Comparison of ENCODE assay signal across 8 cellular contexts in the genomic region with DNA sequence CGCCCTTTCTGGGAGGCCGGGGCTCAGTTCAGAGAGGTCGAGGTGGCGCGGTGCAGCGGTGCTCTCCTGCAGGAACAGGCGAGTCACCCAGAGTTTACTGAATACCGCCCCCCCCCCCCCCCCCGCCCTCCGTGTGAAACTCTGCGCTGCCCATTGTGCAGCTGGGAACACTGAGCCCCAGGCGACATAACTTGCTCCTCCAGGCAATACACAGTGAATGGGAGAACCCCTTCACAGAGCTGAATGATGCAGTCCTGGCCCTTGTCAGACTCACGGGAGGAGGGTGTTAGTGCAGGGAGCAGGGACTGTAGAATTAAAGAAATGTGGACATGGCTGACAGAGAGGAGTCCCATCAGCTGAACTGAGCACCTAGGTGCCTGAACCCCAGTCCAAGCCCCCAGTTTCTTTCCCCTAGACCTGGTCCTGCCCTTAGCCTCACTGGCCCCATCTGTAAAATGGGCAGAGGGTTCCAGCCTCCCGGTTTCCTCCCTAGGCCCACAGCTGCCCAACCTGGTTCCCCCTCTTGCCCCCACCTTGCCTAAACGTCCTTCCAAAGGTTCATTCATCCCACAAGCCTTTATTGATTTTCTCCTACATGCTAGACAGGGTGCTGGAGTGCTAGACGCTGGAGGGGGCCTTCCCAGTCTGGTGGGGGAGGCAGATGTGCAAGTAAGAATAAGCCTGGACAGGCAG. TPM values are rescaled to one million over a fixed set of nuclear protein-coding genes. Genes with fewer than 3 reads are reported as not detected.
DNase-seq lines count a peak whose midpoint lies in the region; ATAC-seq and TF ChIP-seq lines count a peak whose summit lies in the region.

No MANE protein-coding gene starts in this region.

- no peak overlapping the region for H3K27ac Mint-ChIP-seq in activated naive CD8-positive, alpha-beta T cell treated with anti-CD3 and anti-CD28 coated beads, Interleukin-2, amount 10 ng/mL, durations not matched to agents 7 days and 5 days

- peak; percentile 17 to 18 for ATAC-seq in activated T-cell treated with anti-CD3 and anti-CD28 coated beads, Interleukin-2, amount 50 U/mL, for 4 hours
- ATAC-seq in activated naive CD8-positive, alpha-beta T cell treated with anti-CD3 and anti-CD28 coated beads, Interleukin-2, amount 10 ng/mL, durations not matched to agents 7 days and 5 days (ENCODE audit: low read depth), result no peak
- ATAC-seq in left lobe of liver (peak; percentile 4), upper lobe of right lung (peak; percentile 2)

- no peaks in the 10 kb centered on the region for H3K9me3 Mint-ChIP-seq in activated T-cell treated with anti-CD3 and anti-CD28 coated beads, Interleukin-2, amount 50 U/mL, for 4 hours
- H3K9me3 Mint-ChIP-seq in activated naive CD8-positive, alpha-beta T cell treated with anti-CD3 and anti-CD28 coated beads, Interleukin-2, amount 10 ng/mL, durations not matched to agents 7 days and 5 days, result no peaks in the 10 kb centered on the region

- peak overlapping the region; percentile 50 for H3K4me3 ChIP-seq in upper lobe of right lung

- DNase-seq in activated T-cell treated with anti-CD3 and anti-CD28 coated beads, Interleukin-2, amount 50 U/mL, for 4 hours, result no peak
- DNase-seq in activated T-cell treated with anti-CD3 and anti-CD28 coated beads, Interleukin-2, amount 50 U/mL, for 48 hours, result no peak
- DNase-seq in activated naive CD8-positive, alpha-beta T cell treated with anti-CD3 and anti-CD28 coated beads, Interleukin-2, amount 10 ng/mL, durations not matched to agents 7 days and 5 days, result no peak
- DNase-seq in left lobe of liver (ENCODE audit: low spot score), result no peak
- DNase-seq in upper lobe of right lung, result no peak
- DNase-seq in KBM-7, result no peak
- no peak for DNase-seq in NCI-H2227 (lab: John Stamatoyannopoulos, UW; ENCODE audit: unreplicated experiment)
- no peak for DNase-seq in DMS53 treated with DMSO at 0.1 percent for 48 hours (lab: John Stamatoyannopoulos, UW; ENCODE audit: unreplicated experiment)

- in situ Hi-C loops in KBM-7 (cut with MboI; ENCODE audit: low pct_unique_long_range_greater_than_20kb, low sequenced_read_pairs), result no loop called here

- H3K27me3 ChIP-seq in upper lobe of right lung, result no peaks in the 10 kb centered on the region

- peaks cover 19% of the 10 kb centered on the region for H3K4me1 ChIP-seq in upper lobe of right lung

- no peaks in the 10 kb centered on the region for H3K4me1 Mint-ChIP-seq in activated T-cell treated with anti-CD3 and anti-CD28 coated beads, Interleukin-2, amount 50 U/mL, for 4 hours (ENCODE audit: low read depth)
- H3K4me1 Mint-ChIP-seq in activated naive CD8-positive, alpha-beta T cell treated with anti-CD3 and anti-CD28 coated beads, Interleukin-2, amount 10 ng/mL, durations not matched to agents 7 days and 5 days, result peaks cover 8% of the 10 kb centered on the region

- POLR2A ChIA-PET in activated naive CD8-positive, alpha-beta T cell treated with anti-CD3 and anti-CD28 coated beads, Interleukin-2, amount 10 ng/mL, durations not matched to agents 7 days and 5 days (lab: Charles Lee), result no interaction called here

- no peaks in the 10 kb centered on the region for H3K36me3 ChIP-seq in upper lobe of right lung

- H3K27me3 Mint-ChIP-seq in activated T-cell treated with anti-CD3 and anti-CD28 coated beads, Interleukin-2, amount 50 U/mL, for 4 hours (ENCODE audit: low read depth), result peaks cover 48% of the 10 kb centered on the region
- peaks cover 47% of the 10 kb centered on the region for H3K27me3 Mint-ChIP-seq in activated naive CD8-positive, alpha-beta T cell treated with anti-CD3 and anti-CD28 coated beads, Interleukin-2, amount 10 ng/mL, durations not matched to agents 7 days and 5 days

- H3K36me3 Mint-ChIP-seq in activated T-cell treated with anti-CD3 and anti-CD28 coated beads, Interleukin-2, amount 50 U/mL, for 4 hours (ENCODE audit: insufficient read depth), result no peaks in the 10 kb centered on the region
- no peaks in the 10 kb centered on the region for H3K36me3 Mint-ChIP-seq in activated naive CD8-positive, alpha-beta T cell treated with anti-CD3 and anti-CD28 coated beads, Interleukin-2, amount 10 ng/mL, durations not matched to agents 7 days and 5 days

- H3K4me3 Mint-ChIP-seq in activated T-cell treated with anti-CD3 and anti-CD28 coated beads, Interleukin-2, amount 50 U/mL, for 4 hours, result peak overlapping the region; percentile 60
- peak overlapping the region; percentile 66 for H3K4me3 Mint-ChIP-seq in activated naive CD8-positive, alpha-beta T cell treated with anti-CD3 and anti-CD28 coated beads, Interleukin-2, amount 10 ng/mL, durations not matched to agents 7 days and 5 days

- TF ChIP-seq CTCF in upper lobe of right lung (IDR thresholded peaks at IDR 0.05), result no peak

- peak overlapping the region; percentile 72 for H3K27ac ChIP-seq in upper lobe of right lung

- H3K9me3 ChIP-seq in upper lobe of right lung, result no peaks in the 10 kb centered on the region

- intact Hi-C loops in upper lobe of right lung (cut with DNase I), result no loop called here

RNA-seq across cellular contexts. Expression of a gene that starts 0.8 kb away (rescaled TPM):
- not detected for total RNA-seq in activated T-cell treated with anti-CD3 and anti-CD28 coated beads, Interleukin-2, amount 50 U/mL, for 4 hours
- not detected for total RNA-seq in activated naive CD8-positive, alpha-beta T cell treated with anti-CD3 and anti-CD28 coated beads, Interleukin-2, amount 10 ng/mL, durations not matched to agents 7 days and 5 days
- total RNA-seq in left lobe of liver, result 0.55 TPM
- total RNA-seq in upper lobe of right lung, result 6.2 TPM
